In the genomic region with DNA sequence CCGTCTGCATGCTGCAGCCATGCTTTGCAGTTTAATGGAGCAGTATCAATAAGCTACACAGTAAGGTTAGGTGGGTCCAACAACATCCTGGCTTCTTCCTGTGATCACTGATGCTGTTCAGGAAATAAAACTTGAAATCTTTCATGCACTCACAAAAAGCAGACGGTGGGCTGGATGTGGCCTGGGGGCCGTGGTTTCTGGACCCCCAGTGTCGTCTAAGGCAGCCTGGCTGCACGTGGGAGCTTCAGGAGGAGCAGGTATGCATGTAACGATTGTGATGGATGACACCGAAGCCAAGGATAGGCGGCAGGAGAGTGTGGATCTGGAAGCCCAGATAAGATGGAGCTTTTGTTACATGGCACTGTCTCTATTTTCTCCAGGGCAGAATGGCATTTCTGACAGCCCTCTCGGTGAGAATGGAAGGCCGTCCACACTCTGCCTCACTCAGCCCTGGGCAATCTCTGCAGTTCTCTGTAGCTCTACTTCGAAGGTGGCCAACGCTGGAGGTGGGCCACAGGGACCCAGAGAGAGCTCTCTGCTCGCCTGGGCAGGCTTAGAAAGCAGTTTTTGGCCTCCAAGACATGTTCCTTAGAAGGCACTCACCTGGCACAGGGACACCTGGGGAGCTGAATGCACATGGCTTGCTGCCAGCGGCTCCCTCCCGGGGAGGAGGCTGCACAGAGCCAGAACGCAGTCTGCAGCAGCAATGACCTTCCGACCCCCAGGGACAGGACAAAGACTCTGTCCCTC, we compare ENCODE assay signal across 17 cellular contexts. TPM values are rescaled to one million over a fixed set of nuclear protein-coding genes. Genes with fewer than 3 reads are reported as not detected.
A peak's percentile ranks its signal among the peaks of the same experiment; 100 is the strongest.
DNase-seq lines count a peak whose midpoint lies in the region; ATAC-seq and TF ChIP-seq lines count a peak whose summit lies in the region.
"Had no signal": no experiment of that assay in that cellular context is flagged by ENCODE, and none has a peak within 500 bp of the region (broad histone marks: within the 10 kb centered on the region; RNA-seq: fewer than 3 reads in every experiment).

No MANE protein-coding gene starts in this region.

- H3K27ac ChIP-seq in endodermal cell (ENCODE audit: low read depth, low read length) (no peak overlapping the region), thyroid gland (no peak overlapping the region)
- H3K27ac ChIP-seq: GM23248, SK-N-MC had no signal

- no peak for TF ChIP-seq CTCF in endodermal cell (conservative IDR thresholded peaks at IDR 0.05)
- TF ChIP-seq CTCF in thyroid gland (IDR thresholded peaks at IDR 0.05), result no peak

- H3K9me3 Mint-ChIP-seq in endodermal cell, result no peaks in the 10 kb centered on the region

- 86 to 94% methylated on average over 12 to 17 of the region's 17 CpGs for WGBS in endodermal cell (ENCODE audit: insufficient coverage in 1 of 2, insufficient read length in 1 of 2), 2 experiments
- 39 to 53% methylated on average over 17 of the region's 17 CpGs for WGBS in thyroid gland, 2 donors

- DNase-seq in NCI-H1417 (lab: John Stamatoyannopoulos, UW) (peak in 2 of 3 experiments; percentile 11 to 47), NCI-H1417 treated with DMSO at 0.1 percent for 48 hours (lab: John Stamatoyannopoulos, UW) (no peak), Right ventricle myocardium superior (peak; percentile 24), cardiac septum (ENCODE audit: low spot score) (no peak), endodermal cell (peak; percentile 29), thyroid gland (peak; percentile 72 to 83), DMS53 (lab: John Stamatoyannopoulos, UW) (no peak), islet precursor cell (no peak)
- DNase-seq: C1 segment of cervical spinal cord; GM23248; IMR-90; NCI-H1694; NCI-H2107; NCI-H524; NK-92 treated with Interleukin-12 subunit alpha and Interleukin-12 subunit beta, amount 100 ng/mL, for 24 hours had no signal

- H3K27me3 ChIP-seq in endodermal cell (ENCODE audit: control insufficient read depth, insufficient read depth, low read length, poor library complexity, severe bottlenecking) (no peaks in the 10 kb centered on the region), thyroid gland (no peaks in the 10 kb centered on the region)

- intact Hi-C loops in Right ventricle myocardium superior (cut with DNase I), result no loop called here
- intact Hi-C loops in cardiac septum (cut with DNase I), result no loop called here
- intact Hi-C loops in thyroid gland (cut with DNase I), result no loop called here

- no peak overlapping the region for H3K27ac Mint-ChIP-seq in endodermal cell

- TF ChIP-seq POLR2A in thyroid gland (IDR thresholded peaks at IDR 0.05), result no peak

- no peak for ATAC-seq in Right ventricle myocardium superior (ENCODE audit: poor library complexity)
- ATAC-seq: HCT116 had no signal

- H3K4me3 Mint-ChIP-seq in endodermal cell, result no peak overlapping the region

- H3K36me3 ChIP-seq in endodermal cell (ENCODE audit: control insufficient read depth, insufficient read depth, low read length), result no peaks in the 10 kb centered on the region
- no peaks in the 10 kb centered on the region for H3K36me3 ChIP-seq in thyroid gland

- no peak overlapping the region for H3K9ac ChIP-seq in endodermal cell (ENCODE audit: extremely low read depth, low read length, poor library complexity, severe bottlenecking)
- H3K9ac ChIP-seq: GM23248 had no signal

- no peaks in the 10 kb centered on the region for H3K27me3 Mint-ChIP-seq in endodermal cell (ENCODE audit: insufficient read depth)

- H3K4me1 ChIP-seq in endodermal cell (ENCODE audit: control insufficient read depth, insufficient read depth, low read length) (no peaks in the 10 kb centered on the region), thyroid gland (peaks cover 9 to 19% of the 10 kb centered on the region in 2 donors)

- no peaks in the 10 kb centered on the region for H3K9me3 ChIP-seq in endodermal cell (ENCODE audit: control insufficient read depth, low read length)
- H3K9me3 ChIP-seq in thyroid gland, result no peaks in the 10 kb centered on the region

- no peaks in the 10 kb centered on the region for H3K4me1 Mint-ChIP-seq in endodermal cell

- no peaks in the 10 kb centered on the region for H3K36me3 Mint-ChIP-seq in endodermal cell (ENCODE audit: low read depth)

- H3K4me3 ChIP-seq in endodermal cell (ENCODE audit: low read length), result no peak overlapping the region
- H3K4me3 ChIP-seq in thyroid gland (replicated peaks in 1 of 3), result no peak overlapping the region
- H3K4me3 ChIP-seq: GM23248, SK-N-MC had no signal

RNA-seq across cellular contexts. Expression of a gene that starts 46.4 kb away (rescaled TPM):
- 78.6 TPM for total RNA-seq in Right ventricle myocardium superior
- 59.7 TPM for total RNA-seq in cardiac septum
- 10 to 100 TPM; 22.7 to 24.5 TPM for total RNA-seq in endodermal cell
- polyA plus RNA-seq in endodermal cell (2013, experiment 1 of 2), result 39.0 TPM
- polyA plus RNA-seq in endodermal cell (2013, experiment 2 of 2), result 38.9 TPM
- 10 to 100 TPM; 37.1 to 48.3 (median 38.9) TPM for total RNA-seq in thyroid gland

Comparison
In these comparisons a context has a peak if more than half of its experiments do, and no peak if none do; other contexts are left out.
1. DNase-seq: peak in NCI-H1417 (2 of 3), Right ventricle myocardium superior (single experiment), endodermal cell (single experiment) and thyroid gland (2 of 2); none in NCI-H1417 treated with DMSO at 0.1 percent for 48 hours (single experiment), cardiac septum (single experiment), DMS53 (single experiment) and islet precursor cell (single experiment).